1 cellular context compared by ENCODE assay signal in genomic region chr1:19087017-19087736, GRCh38.
TF ChIP-seq lines count a peak whose summit lies in the region.

No MANE protein-coding gene starts in this region.

TF ChIP-seq in GM12878, 131 proteins besides CTCF, POLR2A, EP300 and RAD21 (continued from another document):
- no peak for TF ChIP-seq SMAD1 (IDR thresholded peaks at IDR 0.05; ENCODE audit: low read depth, partially characterized antibody)
- TF ChIP-seq FOXK2 (IDR thresholded peaks at IDR 0.05), result no peak
- no peak for TF ChIP-seq KAT2A (conservative IDR thresholded peaks at IDR 0.05; ENCODE audit: control insufficient read depth, low read depth, low read length)
- TF ChIP-seq SP1 (IDR thresholded peaks at IDR 0.05; ENCODE audit: low read depth, low read length), result no peak
- no peak for TF ChIP-seq E4F1 (IDR thresholded peaks at IDR 0.05; ENCODE audit: borderline replicate concordance, partially characterized antibody)
- no peak for TF ChIP-seq MYC (IDR thresholded peaks at IDR 0.05; ENCODE audit: insufficient read depth, insufficient read length, insufficient replicate concordance, low read length, severe bottlenecking)
- no peak for TF ChIP-seq POLR2AphosphoS2 (IDR thresholded peaks at IDR 0.05; ENCODE audit: low read depth, low read length)
- TF ChIP-seq NFIC (IDR thresholded peaks at IDR 0.05; ENCODE audit: low read depth, low read length), result no peak
- TF ChIP-seq ESRRA (IDR thresholded peaks at IDR 0.05; ENCODE audit: low read length), result no peak
- no peak for TF ChIP-seq NR2C2 (IDR thresholded peaks at IDR 0.05; ENCODE audit: borderline replicate concordance, control insufficient read depth, insufficient read length, low read depth)
TF ChIP-seq in GM12878: peak in this region for 0.
